ENCODE assay signal across 9 cellular contexts in genomic region chr2:13193075-13193474, GRCh38.
DNase-seq lines count a peak whose midpoint lies in the region; ATAC-seq and TF ChIP-seq lines count a peak whose summit lies in the region.
"Had no signal": no experiment of that assay in that cellular context is flagged by ENCODE, and none has a peak within 500 bp of the region (broad histone marks: within the 10 kb centered on the region; RNA-seq: fewer than 3 reads in every experiment).

No MANE protein-coding gene starts in this region.

- H3K36me3 ChIP-seq in brain microvascular endothelial cell (replicated peaks): no peaks in the 10 kb centered on the region

- peak; percentile 66 for DNase-seq in Jurkat, Clone E6-1 (ENCODE audit: low read depth, low spot score)
- DNase-seq in brain microvascular endothelial cell (peak; percentile 74), occipital lobe (lab: John Stamatoyannopoulos, UW) (no peak), C1 segment of cervical spinal cord (lab: John Stamatoyannopoulos, UW) (no peak)
- DNase-seq in activated CD4-positive, alpha-beta T cell treated with anti-CD3 and anti-CD28 coated beads for 4 hours: no peak
- DNase-seq in stimulated activated CD4-positive, alpha-beta T cell treated with anti-CD3 and anti-CD28 coated beads, Interleukin-4, amount 100 ng/mL, for 4 hours: no peak
- DNase-seq: naive B cell had no signal

- in situ Hi-C loops in brain microvascular endothelial cell (cut with HindIII; ENCODE audit: low pct_ligation_motif_present, low sequenced_read_pairs): no loop called here

- no peak for TF ChIP-seq CTCF in brain microvascular endothelial cell (IDR thresholded peaks at IDR 0.05; ENCODE audit: low read depth, low read length, missing control alignments)

- no peak overlapping the region for H3K27ac ChIP-seq in brain microvascular endothelial cell

- ATAC-seq in GM18520 (IDR thresholded peaks at IDR 0.05; ENCODE audit: unreplicated experiment) (peak; percentile 67), GM21717 (IDR thresholded peaks at IDR 0.05; ENCODE audit: unreplicated experiment) (peak; percentile 81)

- H3K4me3 ChIP-seq in Jurkat, Clone E6-1 (ENCODE audit: low read length): no peak overlapping the region
- no peak overlapping the region for H3K4me3 ChIP-seq in brain microvascular endothelial cell (ENCODE audit: low read depth, low read length)

- no peaks in the 10 kb centered on the region for H3K27me3 ChIP-seq in brain microvascular endothelial cell (replicated peaks)

Comparison
In these comparisons a context has a peak if more than half of its experiments do, and no peak if none do; other contexts are left out.
1. DNase-seq: peak in Jurkat, Clone E6-1 (single experiment) and brain microvascular endothelial cell (single experiment); none in activated CD4-positive, alpha-beta T cell treated with anti-CD3 and anti-CD28 coated beads for 4 hours (0 of 2), occipital lobe (single experiment), stimulated activated CD4-positive, alpha-beta T cell treated with anti-CD3 and anti-CD28 coated beads, Interleukin-4, amount 100 ng/mL, for 4 hours (0 of 2) and C1 segment of cervical spinal cord (0 of 14).